Comparison of ENCODE assay signal across 9 cellular contexts in genomic region chr6:149959806-149960205, GRCh38. TPM values are rescaled to one million over a fixed set of nuclear protein-coding genes. Genes with fewer than 3 reads are reported as not detected.
"Had no signal": no experiment of that assay in that cellular context is flagged by ENCODE, and none has a peak within 500 bp of the region (broad histone marks: within the 10 kb centered on the region; RNA-seq: fewer than 3 reads in every experiment).

No MANE protein-coding gene starts in this region.

RNA-seq across cellular contexts. Expression of gene ULBP1, which starts 3.9 kb away (rescaled TPM):
- total RNA-seq: cardiac muscle cell had no signal

RNA-seq across cellular contexts. Expression of gene ULBP2, which starts 18.0 kb away (rescaled TPM):
- total RNA-seq: ascending aorta, cardiac muscle cell had no signal

RNA-seq across cellular contexts. Expression of gene RAET1G, which starts 36.9 kb away (rescaled TPM):
- total RNA-seq: activated CD4-positive, alpha-beta memory T cell treated with anti-CD3 and anti-CD28 coated beads, Interleukin-2, amount 10 ng/mL, durations not matched to agents 7 days and 5 days; activated CD4-positive, alpha-beta T cell treated with anti-CD3 and anti-CD28 coated beads for 36 hours; activated CD4-positive, alpha-beta T cell treated with anti-CD3 and anti-CD28 coated beads, Interleukin-2, amount 10 ng/mL, durations not matched to agents 7 days and 5 days; activated CD8-positive, alpha-beta memory T cell treated with anti-CD3 and anti-CD28 coated beads for 36 hours; activated CD8-positive, alpha-beta T cell treated with anti-CD3 and anti-CD28 coated beads, Interleukin-2, amount 10 ng/mL, durations not matched to agents 7 days and 5 days; activated naive CD8-positive, alpha-beta T cell treated with anti-CD3 and anti-CD28 coated beads, Interleukin-2, amount 10 ng/mL, durations not matched to agents 7 days and 5 days; activated T-helper 2 cell treated with anti-CD3 and anti-CD28 coated beads, Interferon-gamma antibody, Interleukin-2, Interleukin-4, amounts not matched to agents 10 μg/mL and 5 μg/mL and 100 μg/mL, durations not matched to agents 14 hours and 24 hours and 36 hours; ascending aorta; cardiac muscle cell had no signal
